8 cellular contexts compared by ENCODE assay signal in genomic region chr1:960371-961131, GRCh38. TPM values are rescaled to one million over a fixed set of nuclear protein-coding genes. Genes with fewer than 3 reads are reported as not detected.
DNase-seq lines count a peak whose midpoint lies in the region; ATAC-seq and TF ChIP-seq lines count a peak whose summit lies in the region.

KLHL17 (plus strand) TSS chr1:960584; CDS start chr1:960694, 110 bp downstream.

- H3K27me3 ChIP-seq in right cardiac atrium (ENCODE audit: control insufficient read depth, insufficient read depth) = no peaks in the 10 kb centered on the region

- peaks cover 16% of the 10 kb centered on the region for H3K36me3 ChIP-seq in KOPT-K1 (ENCODE audit: insufficient read depth, low read length)

- under 1% methylated on average over 100 of the region's 108 CpGs for WGBS in right cardiac atrium

- H3K27ac ChIP-seq in KOPT-K1 (ENCODE audit: low read depth, low read length, poor library complexity, severe bottlenecking) (peak within 1 kb of the TSS; percentile 34), right cardiac atrium (ENCODE audit: low read length) (no peak within 1 kb of the TSS)

- no peaks in the 10 kb centered on the region for H3K4me1 ChIP-seq in right cardiac atrium (ENCODE audit: control insufficient read depth, insufficient read depth, low read length)

- H3K9me3 ChIP-seq in KOPT-K1 (ENCODE audit: insufficient read depth, low read length, poor library complexity, severe bottlenecking) (no peaks in the 10 kb centered on the region), right cardiac atrium (ENCODE audit: control insufficient read depth, low read length) (no peaks in the 10 kb centered on the region)

- peak; percentile 39 for TF ChIP-seq POLR2A in GM19099 (IDR thresholded peaks at IDR 0.05; ENCODE audit: extremely low read depth, insufficient read length, low read depth)

- peak; percentile 80 for DNase-seq in AG08395 (ENCODE audit: low spot score)
- DNase-seq in T-helper 22 cell (ENCODE audit: low read depth) = peak; percentile 64
- DNase-seq in amygdala (lab: John Stamatoyannopoulos, UW) = peak in 43 of 56 donors; percentile 4 to 77 (median 31)
- peak; percentile 82 to 92 (median 91) for DNase-seq in right cardiac atrium
- peak; percentile 68 for DNase-seq in retina

- ATAC-seq in right cardiac atrium = peak; percentile 50 to 51
- no peak for ATAC-seq in HG03108 (IDR thresholded peaks at IDR 0.05; ENCODE audit: unreplicated experiment)

- intact Hi-C loops in right cardiac atrium (cut with DNase I) = no loop called here

- H3K4me3 ChIP-seq in right cardiac atrium (ENCODE audit: low read length) = peak within 1 kb of the TSS; percentile 92

RNA-seq across cellular contexts. Expression of gene KLHL17, which starts in this region (rescaled TPM):
- 1 to 10 TPM; 5.0 to 9.7 (median 6.6) TPM for total RNA-seq in right cardiac atrium
- polyA plus RNA-seq in right cardiac atrium = 5.3 TPM

Comparison
In these comparisons a context has a peak if more than half of its experiments do, and no peak if none do; other contexts are left out.
1. DNase-seq: peak in every context shown above with its lines; median percentile 91 in right cardiac atrium; 80 in AG08395; 68 in retina; 64 in T-helper 22 cell; 31 in amygdala.